19 cellular contexts compared by ENCODE assay signal in genomic region chr2:49936965-49937364, GRCh38.
DNase-seq lines count a peak whose midpoint lies in the region.
"Had no signal": no experiment of that assay in that cellular context is flagged by ENCODE, and none has a peak within 500 bp of the region (broad histone marks: within the 10 kb centered on the region; RNA-seq: fewer than 3 reads in every experiment).

No MANE protein-coding gene starts in this region.

- no peak overlapping the region for H3K4me3 ChIP-seq in neuronal stem cell (ENCODE audit: low read length in 2 of 2)
- H3K4me3 ChIP-seq: SJSA1 had no signal

- WGBS in neuronal stem cell (ENCODE audit: extremely low coverage in 2 of 2, insufficient read length in 2 of 2, insufficient replicate concordance in 1 of 2), 2 donors: no CpG with 5 or more reads among the region's 3 CpGs

- no peak overlapping the region for H2BK15ac ChIP-seq in neuronal stem cell (ENCODE audit: low read length)

- H3K27me3 ChIP-seq in neuronal stem cell (ENCODE audit: control insufficient read depth in 3 of 3, insufficient read depth in 3 of 3, low read depth in 1 of 3, low read length in 3 of 3): no peaks in the 10 kb centered on the region
- H3K27me3 ChIP-seq: BE2C, SJSA1 had no signal

- no peak overlapping the region for H2BK12ac ChIP-seq in neuronal stem cell (ENCODE audit: low read length)

- no peak overlapping the region for H4K8ac ChIP-seq in neuronal stem cell (ENCODE audit: low read depth, low read length)

- no peak overlapping the region for H3K14ac ChIP-seq in neuronal stem cell (ENCODE audit: low read length)

- peak overlapping the region; percentile 41 for H2AFZ ChIP-seq in neuronal stem cell (ENCODE audit: low read length)

- no peak overlapping the region for H2AK5ac ChIP-seq in neuronal stem cell (ENCODE audit: low read depth, low read length)

- H3K23ac ChIP-seq in neuronal stem cell (ENCODE audit: low read depth, low read length, poor library complexity): no peak overlapping the region

- no peak overlapping the region for H3K9ac ChIP-seq in neuronal stem cell (ENCODE audit: low read depth, low read length, poor library complexity)
- H3K9ac ChIP-seq: KMS-11 had no signal

- no peak overlapping the region for H3K18ac ChIP-seq in neuronal stem cell (ENCODE audit: low read length)

- H3K4me2 ChIP-seq in neuronal stem cell (ENCODE audit: insufficient read depth, low read length, poor library complexity, severe bottlenecking): no peak overlapping the region
- H3K4me2 ChIP-seq: KMS-11 had no signal

- H2BK120ac ChIP-seq in neuronal stem cell (ENCODE audit: low read depth, low read length): no peak overlapping the region

- no peaks in the 10 kb centered on the region for H3K79me1 ChIP-seq in neuronal stem cell (ENCODE audit: low read depth, low read length)

- no peak overlapping the region for H2BK5ac ChIP-seq in neuronal stem cell (ENCODE audit: low read length)

- no peak overlapping the region for H4K91ac ChIP-seq in neuronal stem cell (ENCODE audit: low read depth, low read length, poor library complexity)

- H3K9me3 ChIP-seq in neuronal stem cell (replicated peaks in 1 of 2; ENCODE audit: control insufficient read depth in 2 of 2, insufficient read depth in 1 of 2, low read depth in 1 of 2, low read length in 2 of 2): no peaks in the 10 kb centered on the region
- H3K9me3 ChIP-seq: BE2C, SJSA1 had no signal

- H3K4ac ChIP-seq in neuronal stem cell (ENCODE audit: low read length): no peak overlapping the region

- H3K4me1 ChIP-seq in neuronal stem cell (ENCODE audit: control insufficient read depth in 2 of 2, insufficient read depth in 1 of 2, low read depth in 1 of 2, low read length in 2 of 2): peaks cover 0 to 5% of the 10 kb centered on the region in 2 donors
- H3K4me1 ChIP-seq: BE2C, SJSA1 had no signal

- H3K27ac ChIP-seq in neuronal stem cell (replicated peaks; ENCODE audit: low read length): no peak overlapping the region
- H3K27ac ChIP-seq: KMS-11, SJSA1 had no signal

- H3K36me3 ChIP-seq in neuronal stem cell (replicated peaks in 1 of 2; ENCODE audit: control insufficient read depth in 2 of 2, insufficient read depth in 2 of 2, low read length in 2 of 2): no peaks in the 10 kb centered on the region
- H3K36me3 ChIP-seq: BE2C, SJSA1 had no signal

- DNase-seq in NCI-H146 (lab: John Stamatoyannopoulos, UW) (peak; percentile 26), NCI-H748 treated with DMSO at 0.1 percent for 48 hours (lab: John Stamatoyannopoulos, UW) (peak; percentile 0), iPS DF 4.7 (ENCODE audit: extremely low read depth, low spot score) (peak; percentile 28), neuronal stem cell (ENCODE audit: low spot score) (no peak), NCI-H2196 treated with DMSO at 0.1 percent for 48 hours (lab: John Stamatoyannopoulos, UW; ENCODE audit: unreplicated experiment) (no peak), GM03348 (ENCODE audit: low spot score) (no peak), NCI-H1417 treated with DMSO at 0.1 percent for 48 hours (lab: John Stamatoyannopoulos, UW) (no peak)
- DNase-seq: BE2C, DMS53, GF-D8, HCEC 1CT, IMR-90, NCI-H1092 treated with DMSO at 0.1 percent for 48 hours, NCI-H1694, NCI-H2081 treated with DMSO at 0.1 percent for 48 hours, NCI-H2227 treated with DMSO at 0.1 percent for 48 hours, NCI-H524 had no signal

Comparison
In these comparisons a context has a peak if more than half of its experiments do, and no peak if none do; other contexts are left out.
1. DNase-seq: peak in NCI-H146 (single experiment), NCI-H748 treated with DMSO at 0.1 percent for 48 hours (single experiment) and iPS DF 4.7 (single experiment); none in neuronal stem cell (single experiment), NCI-H2196 treated with DMSO at 0.1 percent for 48 hours (single experiment), GM03348 (single experiment) and NCI-H1417 treated with DMSO at 0.1 percent for 48 hours (single experiment).